ENCODE assay signal across 10 cellular contexts in the genomic region with DNA sequence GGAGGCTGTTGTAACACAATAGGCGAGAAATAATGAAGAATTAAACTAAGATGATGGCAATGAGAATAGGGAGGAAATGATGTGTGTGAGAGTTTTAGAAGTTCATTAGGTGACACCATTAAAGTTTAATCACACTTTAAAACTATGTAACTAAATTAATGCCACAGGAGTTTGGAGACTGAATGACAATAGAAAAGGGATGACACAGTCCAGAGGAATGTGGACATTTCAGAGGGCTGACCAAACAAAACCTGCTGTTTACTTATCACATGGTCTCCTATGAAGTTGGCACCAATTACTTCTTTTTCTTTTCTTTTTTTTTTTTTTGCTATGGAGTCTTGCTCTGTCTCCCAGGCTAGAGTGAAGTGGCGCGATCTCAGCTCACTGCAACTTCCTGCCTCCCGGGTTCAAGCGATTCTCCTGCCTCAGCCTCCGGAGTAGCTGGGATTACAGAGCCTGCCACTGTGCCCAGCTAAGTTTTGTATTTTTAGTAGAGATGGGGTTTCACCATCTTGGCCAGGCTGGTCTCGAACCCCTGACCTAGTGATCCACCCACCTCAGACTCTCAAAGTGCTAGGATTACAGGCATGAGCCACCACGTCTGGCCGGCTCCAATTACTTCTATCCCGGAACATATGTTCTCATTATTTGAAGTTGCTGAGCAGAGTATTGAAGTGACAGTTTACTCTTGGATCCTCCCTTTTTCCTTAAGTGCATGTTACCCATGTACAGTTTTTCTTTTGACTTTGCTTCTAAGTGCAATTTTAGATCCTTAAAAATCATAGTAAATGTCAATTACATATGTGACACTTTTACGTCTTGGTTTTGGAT. TPM values are rescaled to one million over a fixed set of nuclear protein-coding genes. Genes with fewer than 3 reads are reported as not detected.
A peak's percentile ranks its signal among the peaks of the same experiment; 100 is the strongest.
DNase-seq lines count a peak whose midpoint lies in the region; ATAC-seq and TF ChIP-seq lines count a peak whose summit lies in the region.
"Had no signal": no experiment of that assay in that cellular context is flagged by ENCODE, and none has a peak within 500 bp of the region (broad histone marks: within the 10 kb centered on the region; RNA-seq: fewer than 3 reads in every experiment).

No MANE protein-coding gene starts in this region.

- H3K27me3 ChIP-seq in MG63: no peaks in the 10 kb centered on the region
- no peaks in the 10 kb centered on the region for H3K27me3 ChIP-seq in mucosa of rectum (ENCODE audit: control insufficient read depth in 2 of 2, insufficient read depth in 2 of 2, low read length in 2 of 2)
- H3K27me3 ChIP-seq: esophagus squamous epithelium had no signal

- H3K9me3 ChIP-seq in MG63: no peaks in the 10 kb centered on the region
- H3K9me3 ChIP-seq in mucosa of rectum (ENCODE audit: control insufficient read depth in 2 of 2, low read length in 2 of 2): no peaks in the 10 kb centered on the region
- H3K9me3 ChIP-seq: esophagus squamous epithelium had no signal

- H3K27ac ChIP-seq in mucosa of rectum (ENCODE audit: low read depth in 2 of 2, low read length in 2 of 2): peak overlapping the region; percentile 8 to 24

- H3K4me1 ChIP-seq in mucosa of rectum (ENCODE audit: control insufficient read depth in 2 of 2, insufficient read depth in 2 of 2, low read length in 2 of 2): peaks cover 14 to 30% of the 10 kb centered on the region in 2 donors

- in situ Hi-C loops in Caki2 (cut with HindIII; ENCODE audit: low pct_unique_long_range_greater_than_20kb, low sequenced_read_pairs): no loop called here

- peak; percentile 86 for DNase-seq in Caki2 (ENCODE audit: low read depth)
- peak; percentile 36 for DNase-seq in MG63
- DNase-seq in cardiac fibroblast (ENCODE audit: low read depth in 2 of 2): peak; percentile 66 to 90
- no peak for DNase-seq in activated CD4-positive, CD25-positive, alpha-beta regulatory T cell treated with anti-CD3 and anti-CD28 coated beads, Interleukin-2, amount 50 U/mL, for 72 hours
- DNase-seq in COLO668 (lab: John Stamatoyannopoulos, UW; ENCODE audit: unreplicated experiment): no peak
- no peak for DNase-seq in NCI-H510A treated with DMSO at 0.1 percent for 48 hours (lab: John Stamatoyannopoulos, UW)
- DNase-seq: DMS79, esophagus squamous epithelium had no signal

- H3K9ac ChIP-seq in mucosa of rectum (ENCODE audit: low read depth in 1 of 2, low read length in 2 of 2): no peak overlapping the region

- no peak for TF ChIP-seq CTCF in cardiac fibroblast (IDR thresholded peaks at IDR 0.05; ENCODE audit: low read depth, low read length)

- H3K36me3 ChIP-seq in MG63: no peaks in the 10 kb centered on the region
- no peaks in the 10 kb centered on the region for H3K36me3 ChIP-seq in mucosa of rectum (ENCODE audit: control insufficient read depth in 2 of 2, insufficient read depth in 2 of 2, low read length in 2 of 2)
- H3K36me3 ChIP-seq: esophagus squamous epithelium had no signal

- peak overlapping the region; percentile 3 for H3K4me3 ChIP-seq in MG63
- peak overlapping the region in 1 of 2 donors; percentile 8 for H3K4me3 ChIP-seq in cardiac fibroblast (replicated peaks in 1 of 2; ENCODE audit: low read depth in 2 of 2, low read length in 2 of 2)
- no peak overlapping the region for H3K4me3 ChIP-seq in mucosa of rectum (ENCODE audit: low read length in 2 of 2)
- H3K4me3 ChIP-seq: esophagus squamous epithelium had no signal

- ATAC-seq in HG03196 (IDR thresholded peaks at IDR 0.05; ENCODE audit: unreplicated experiment): no peak

RNA-seq across cellular contexts. Expression of a gene that starts 4.3 kb away (rescaled TPM):
- total RNA-seq in Caki2 (2014; rRNA removed; shearing (Covaris generic); ENCODE audit: low replicate concordance): 13.5 and 26.8 TPM in 2 replicates
- 31.0 and 43.5 TPM in 2 replicates for total RNA-seq in MG63 (2014; rRNA removed; shearing (Covaris generic); ENCODE audit: low replicate concordance)

Comparison
In these comparisons a context has a peak if more than half of its experiments do, and no peak if none do; other contexts are left out.
1. DNase-seq: peak in Caki2 (single experiment), MG63 (single experiment) and cardiac fibroblast (2 of 2); none in activated CD4-positive, CD25-positive, alpha-beta regulatory T cell treated with anti-CD3 and anti-CD28 coated beads, Interleukin-2, amount 50 U/mL, for 72 hours (single experiment), COLO668 (single experiment) and NCI-H510A treated with DMSO at 0.1 percent for 48 hours (single experiment).